1 cellular context compared by ENCODE assay signal in genomic region chr3:180910823-180911222, GRCh38.
TF ChIP-seq lines count a peak whose summit lies in the region.

No MANE protein-coding gene starts in this region.

TF ChIP-seq in H1, 55 proteins besides CTCF, POLR2A, EP300 and RAD21:
- TF ChIP-seq KDM5A (IDR thresholded peaks at IDR 0.05; ENCODE audit: low read length) (no peak), NANOG (IDR thresholded peaks at IDR 0.05; ENCODE audit: insufficient read depth, low read depth, low read length, poor library complexity, severe bottlenecking) (no peak), TAF1 (IDR thresholded peaks at IDR 0.05; ENCODE audit: low read depth, low read length) (no peak), KDM1A (IDR thresholded peaks at IDR 0.05; ENCODE audit: borderline replicate concordance, low read length) (no peak), TAF7 (optimal IDR thresholded peaks at IDR 0.05; ENCODE audit: borderline replicate concordance, low read depth, low read length) (no peak)
